In genomic region chr1:64890699-64891439, GRCh38 we compare ENCODE assay signal across 12 cellular contexts.
DNase-seq lines count a peak whose midpoint lies in the region; ATAC-seq and TF ChIP-seq lines count a peak whose summit lies in the region.
"Had no signal": no experiment of that assay in that cellular context is flagged by ENCODE, and none has a peak within 500 bp of the region (broad histone marks: within the 10 kb centered on the region; RNA-seq: fewer than 3 reads in every experiment).

No MANE protein-coding gene starts in this region.

- no peak overlapping the region for H3K4me3 ChIP-seq in HEK293 (ENCODE audit: low read depth, low read length)
- H3K4me3 ChIP-seq in psoas muscle: peak overlapping the region; percentile 43
- H3K4me3 ChIP-seq: mucosa of descending colon, prostate gland, transverse colon had no signal

- H3K27me3 ChIP-seq in psoas muscle (ENCODE audit: insufficient read depth in 3 of 3, low read length in 2 of 3): no peaks in the 10 kb centered on the region
- H3K27me3 ChIP-seq: transverse colon had no signal

- no peaks in the 10 kb centered on the region for H3K36me3 ChIP-seq in HEK293 (ENCODE audit: control insufficient read depth in 2 of 2, insufficient read depth in 1 of 2, low read length in 2 of 2)
- no peaks in the 10 kb centered on the region for H3K36me3 ChIP-seq in psoas muscle (ENCODE audit: insufficient read depth in 1 of 2, low read depth in 1 of 2)
- H3K36me3 ChIP-seq: prostate gland, transverse colon had no signal

- no peak for ATAC-seq in activated T-helper 17 cell treated with anti-CD3 and anti-CD28 coated beads, Interleukin-2, amount 50 U/mL, for 72 hours (replicated peaks)
- ATAC-seq in left cardiac atrium (peak; percentile 14 to 33), psoas muscle (peak; percentile 59 to 75 (median 62)), GM21723 (IDR thresholded peaks at IDR 0.05; ENCODE audit: unreplicated experiment) (no peak)
- ATAC-seq: mucosa of descending colon had no signal

- H3K36me3 Mint-ChIP-seq in activated T-helper 17 cell treated with anti-CD3 and anti-CD28 coated beads, Interleukin-2, amount 50 U/mL, for 72 hours (ENCODE audit: low read depth): peaks cover 11% of the 10 kb centered on the region

- POLR2A ChIA-PET in HEK293 (lab: Yijun Ruan, JAX): no interaction called here

- H3K4me1 ChIP-seq in HEK293 (ENCODE audit: control insufficient read depth, insufficient read depth, low read length) (peaks cover 14% of the 10 kb centered on the region; the same call in 1 of the 2 replicates), psoas muscle (peaks cover 70% of the 10 kb centered on the region)
- H3K4me1 ChIP-seq: prostate gland had no signal

- H3K27ac ChIP-seq in HEK293 (ENCODE audit: extremely low read depth, low read depth, low read length) (no peak overlapping the region), psoas muscle (peak overlapping the region; percentile 79)
- H3K27ac ChIP-seq: prostate gland, transverse colon had no signal

- H3K27ac Mint-ChIP-seq in activated T-helper 17 cell treated with anti-CD3 and anti-CD28 coated beads, Interleukin-2, amount 50 U/mL, for 72 hours: peak overlapping the region; percentile 40

- TF ChIP-seq CTCF in HEK293 (tag by site-specific recombination; IDR thresholded peaks at IDR 0.05) (no peak), psoas muscle (IDR thresholded peaks at IDR 0.05) (no peak)

- intact Hi-C loops in left cardiac atrium (cut with DNase I) (no loop called here), psoas muscle (cut with DNase I) (loop anchor here (5.0 to 10.0 kb wide), 2 partner anchors 76 to 174 kb away; partner anchors contain the start of gene JAK1 (in 2 of the 2))

- no peak for DNase-seq in left cardiac atrium
- DNase-seq in psoas muscle: no peak
- DNase-seq in germinal center (ENCODE audit: low spot score): no peak
- no peak for DNase-seq in NCI-H187 treated with DMSO at 0.1 percent for 48 hours (lab: John Stamatoyannopoulos, UW)
- DNase-seq: activated gamma-delta T cell, mucosa of descending colon, MV-4-11, transverse colon had no signal

- CTCF ChIA-PET in HEK293 (lab: Yijun Ruan, JAX): no interaction called here

- H3K9me3 Mint-ChIP-seq in activated T-helper 17 cell treated with anti-CD3 and anti-CD28 coated beads, Interleukin-2, amount 50 U/mL, for 72 hours: no peaks in the 10 kb centered on the region

- H3K9me3 ChIP-seq in HEK293 (ENCODE audit: control insufficient read depth, insufficient read depth, low read depth, low read length): no peaks in the 10 kb centered on the region
- no peaks in the 10 kb centered on the region for H3K9me3 ChIP-seq in psoas muscle
- H3K9me3 ChIP-seq: mucosa of descending colon, prostate gland, transverse colon had no signal

- H3K4me1 Mint-ChIP-seq in activated T-helper 17 cell treated with anti-CD3 and anti-CD28 coated beads, Interleukin-2, amount 50 U/mL, for 72 hours: peaks cover 67% of the 10 kb centered on the region

- peak overlapping the region; percentile 19 for H3K4me3 Mint-ChIP-seq in activated T-helper 17 cell treated with anti-CD3 and anti-CD28 coated beads, Interleukin-2, amount 50 U/mL, for 72 hours

- 27 to 49% (median 31%) methylated on average over 10 of the region's 10 CpGs for WGBS in psoas muscle, 3 donors

- H3K27me3 Mint-ChIP-seq in activated T-helper 17 cell treated with anti-CD3 and anti-CD28 coated beads, Interleukin-2, amount 50 U/mL, for 72 hours: no peaks in the 10 kb centered on the region

TF ChIP-seq in HEK293, 187 proteins besides CTCF, POLR2A, EP300 and RAD21 (continues in another document):
- TF ChIP-seq ELK4 (IDR thresholded peaks at IDR 0.05; ENCODE audit: borderline replicate concordance, low read depth, low read length) (no peak), ZSCAN30 (tag by site-specific recombination; IDR thresholded peaks at IDR 0.05) (no peak), ZNF366 (tag by site-specific recombination; conservative IDR thresholded peaks at IDR 0.05) (0 out of 2 replicates have a peak, but pooled peaks have one; percentile 8), ZSCAN23 (tag by site-specific recombination; IDR thresholded peaks at IDR 0.05) (no peak), OSR2 (tag by site-specific recombination; IDR thresholded peaks at IDR 0.05) (peak; percentile 45; the same call in 1 of the 2 replicates), ZNF121 (tag by site-specific recombination; IDR thresholded peaks at IDR 0.05) (no peak), ZFP37 (tag by site-specific recombination; IDR thresholded peaks at IDR 0.05) (no peak), MYNN (tag by site-specific recombination; IDR thresholded peaks at IDR 0.05; ENCODE audit: borderline replicate concordance) (peak; percentile 68; the same call in 1 of the 2 replicates), ZSCAN5A (tag by site-specific recombination; IDR thresholded peaks at IDR 0.05) (no peak), ZNF777 (tag by site-specific recombination; IDR thresholded peaks at IDR 0.05; ENCODE audit: borderline replicate concordance) (no peak), ZNF335 (tag by site-specific recombination; conservative IDR thresholded peaks at IDR 0.05) (peak; percentile 88), ZNF670 (tag by site-specific recombination; IDR thresholded peaks at IDR 0.05; ENCODE audit: low read depth) (no peak), ZNF701 (tag by site-specific recombination; IDR thresholded peaks at IDR 0.05) (no peak), ZFHX2 (tag by site-specific recombination; conservative IDR thresholded peaks at IDR 0.05) (no peak), ZBTB48 (tag by site-specific recombination; IDR thresholded peaks at IDR 0.05) (0 out of 2 replicates have a peak, but pooled peaks have one; percentile 19), ZNF654 (tag by site-specific recombination; IDR thresholded peaks at IDR 0.05; ENCODE audit: low read depth) (no peak), ZNF560 (tag by site-specific recombination; IDR thresholded peaks at IDR 0.05; ENCODE audit: borderline replicate concordance) (no peak), PRDM1 (tag by site-specific recombination; IDR thresholded peaks at IDR 0.05) (peak; percentile 79), ZNF747 (tag by site-specific recombination; IDR thresholded peaks at IDR 0.05) (no peak)
- TF ChIP-seq, protein P1, sequence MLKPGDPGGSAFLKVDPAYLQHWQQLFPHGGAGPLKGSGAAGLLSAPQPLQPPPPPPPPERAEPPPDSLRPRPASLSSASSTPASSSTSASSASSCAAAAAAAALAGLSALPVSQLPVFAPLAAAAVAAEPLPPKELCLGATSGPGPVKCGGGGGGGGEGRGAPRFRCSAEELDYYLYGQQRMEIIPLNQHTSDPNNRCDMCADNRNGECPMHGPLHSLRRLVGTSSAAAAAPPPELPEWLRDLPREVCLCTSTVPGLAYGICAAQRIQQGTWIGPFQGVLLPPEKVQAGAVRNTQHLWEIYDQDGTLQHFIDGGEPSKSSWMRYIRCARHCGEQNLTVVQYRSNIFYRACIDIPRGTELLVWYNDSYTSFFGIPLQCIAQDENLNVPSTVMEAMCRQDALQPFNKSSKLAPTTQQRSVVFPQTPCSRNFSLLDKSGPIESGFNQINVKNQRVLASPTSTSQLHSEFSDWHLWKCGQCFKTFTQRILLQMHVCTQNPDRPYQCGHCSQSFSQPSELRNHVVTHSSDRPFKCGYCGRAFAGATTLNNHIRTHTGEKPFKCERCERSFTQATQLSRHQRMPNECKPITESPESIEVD (tag by site-specific recombination; IDR thresholded peaks at IDR 0.05): peak; percentile 96
- TF ChIP-seq, protein P2, sequence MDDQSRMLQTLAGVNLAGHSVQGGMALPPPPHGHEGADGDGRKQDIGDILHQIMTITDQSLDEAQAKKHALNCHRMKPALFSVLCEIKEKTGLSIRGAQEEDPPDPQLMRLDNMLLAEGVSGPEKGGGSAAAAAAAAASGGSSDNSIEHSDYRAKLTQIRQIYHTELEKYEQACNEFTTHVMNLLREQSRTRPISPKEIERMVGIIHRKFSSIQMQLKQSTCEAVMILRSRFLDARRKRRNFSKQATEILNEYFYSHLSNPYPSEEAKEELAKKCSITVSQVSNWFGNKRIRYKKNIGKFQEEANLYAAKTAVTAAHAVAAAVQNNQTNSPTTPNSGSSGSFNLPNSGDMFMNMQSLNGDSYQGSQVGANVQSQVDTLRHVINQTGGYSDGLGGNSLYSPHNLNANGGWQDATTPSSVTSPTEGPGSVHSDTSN (CRISPR knock-in tag; IDR thresholded peaks at IDR 0.05): no peak
- TF ChIP-seq, protein P3, sequence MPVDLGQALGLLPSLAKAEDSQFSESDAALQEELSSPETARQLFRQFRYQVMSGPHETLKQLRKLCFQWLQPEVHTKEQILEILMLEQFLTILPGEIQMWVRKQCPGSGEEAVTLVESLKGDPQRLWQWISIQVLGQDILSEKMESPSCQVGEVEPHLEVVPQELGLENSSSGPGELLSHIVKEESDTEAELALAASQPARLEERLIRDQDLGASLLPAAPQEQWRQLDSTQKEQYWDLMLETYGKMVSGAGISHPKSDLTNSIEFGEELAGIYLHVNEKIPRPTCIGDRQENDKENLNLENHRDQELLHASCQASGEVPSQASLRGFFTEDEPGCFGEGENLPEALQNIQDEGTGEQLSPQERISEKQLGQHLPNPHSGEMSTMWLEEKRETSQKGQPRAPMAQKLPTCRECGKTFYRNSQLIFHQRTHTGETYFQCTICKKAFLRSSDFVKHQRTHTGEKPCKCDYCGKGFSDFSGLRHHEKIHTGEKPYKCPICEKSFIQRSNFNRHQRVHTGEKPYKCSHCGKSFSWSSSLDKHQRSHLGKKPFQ (tag by site-specific recombination; IDR thresholded peaks at IDR 0.05): 0 out of 2 replicates have a peak, but pooled peaks have one; percentile 10

Comparison
In these comparisons a context has a peak if more than half of its experiments do, and no peak if none do; other contexts are left out.
1. ATAC-seq: peak in left cardiac atrium (2 of 2) and psoas muscle (4 of 4); none in activated T-helper 17 cell treated with anti-CD3 and anti-CD28 coated beads, Interleukin-2, amount 50 U/mL, for 72 hours (single experiment) and GM21723 (single experiment).
2. intact Hi-C loops: an anchor here in psoas muscle (5.0 to 10.0 kb wide); none called in left cardiac atrium.